Comparison of ENCODE assay signal across 8 cellular contexts in genomic region chr5:38556115-38556598, GRCh38. TPM values are rescaled to one million over a fixed set of nuclear protein-coding genes. Genes with fewer than 3 reads are reported as not detected.
DNase-seq lines count a peak whose midpoint lies in the region; ATAC-seq, FAIRE-seq and TF ChIP-seq lines count a peak whose summit lies in the region.

No MANE protein-coding gene starts in this region.

- no peak overlapping the region for H3K27ac Mint-ChIP-seq in CD4-positive, alpha-beta memory T cell
- H3K27ac Mint-ChIP-seq in activated naive CD8-positive, alpha-beta T cell = no peak overlapping the region
- H3K27ac Mint-ChIP-seq in stimulated activated naive B cell treated with anti-CD40 and anti-IgM and Interleukin-4, amounts not matched to agents 10 μg/mL and 1 μg/mL and 100 μg/mL, for 72 hours = no peak overlapping the region

- peaks cover 44 to 52% of the 10 kb centered on the region in 2 donors for H3K27me3 Mint-ChIP-seq in CD4-positive, alpha-beta memory T cell
- peaks cover 52% of the 10 kb centered on the region for H3K27me3 Mint-ChIP-seq in activated naive CD8-positive, alpha-beta T cell
- peaks cover 44 to 56% of the 10 kb centered on the region in 2 donors for H3K27me3 Mint-ChIP-seq in stimulated activated naive B cell treated with anti-CD40 and anti-IgM and Interleukin-4, amounts not matched to agents 10 μg/mL and 1 μg/mL and 100 μg/mL, for 72 hours

- peak overlapping the region in 4 of 8 donors; percentile 77 to 91 (median 86) for H3K4me3 Mint-ChIP-seq in CD4-positive, alpha-beta memory T cell
- peak overlapping the region; percentile 90 for H3K4me3 Mint-ChIP-seq in activated naive CD8-positive, alpha-beta T cell
- H3K4me3 Mint-ChIP-seq in stimulated activated naive B cell treated with anti-CD40 and anti-IgM and Interleukin-4, amounts not matched to agents 10 μg/mL and 1 μg/mL and 100 μg/mL, for 72 hours = peak overlapping the region; percentile 46 to 71

- POLR2A ChIA-PET in CD4-positive, alpha-beta memory T cell (lab: Charles Lee; ENCODE audit: partially characterized antibody) = no interaction called here

- no peak overlapping the region for H3K27ac ChIP-seq in CD4-positive, alpha-beta memory T cell (ENCODE audit: low read depth, low read length)

- H3K4me3 ChIP-seq in CD4-positive, alpha-beta memory T cell (ENCODE audit: low read length in 2 of 2) = no peak overlapping the region
- H3K4me3 ChIP-seq in iPS-11a (ENCODE audit: low read depth, low read length) = peak overlapping the region; percentile 79

- peak in 3 of 5 donors; percentile 14 to 39 (median 17) for DNase-seq in CD4-positive, alpha-beta memory T cell
- DNase-seq in stimulated activated naive B cell treated with anti-CD40 and anti-IgM and Interleukin-4, amounts not matched to agents 10 μg/mL and 1 μg/mL and 100 μg/mL, for 72 hours = no peak
- DNase-seq in NOMO-1 treated with DMSO at 0.1 percent for 48 hours (lab: John Stamatoyannopoulos, UW; ENCODE audit: unreplicated experiment) (no peak), D721Med (ENCODE audit: insufficient read length, low spot score) (no peak)

- peak; percentile 41 for ATAC-seq in HG03039 (IDR thresholded peaks at IDR 0.05; ENCODE audit: unreplicated experiment)
- ATAC-seq in stimulated activated naive B cell treated with anti-CD40 and anti-IgM and Interleukin-4, amounts not matched to agents 10 μg/mL and 1 μg/mL and 100 μg/mL, for 72 hours (replicated peaks) = peak in 1 of 2 donors; percentile 67
- ATAC-seq in HG03439 (IDR thresholded peaks at IDR 0.05; ENCODE audit: unreplicated experiment) = no peak

- CTCF ChIA-PET in CD4-positive, alpha-beta memory T cell (lab: Charles Lee; ENCODE audit: partially characterized antibody) = no interaction called here

- H3K9me3 Mint-ChIP-seq in CD4-positive, alpha-beta memory T cell = peaks cover 0 to 2% (median 0%) of the 10 kb centered on the region in 8 donors
- H3K9me3 Mint-ChIP-seq in activated naive CD8-positive, alpha-beta T cell (ENCODE audit: low read depth) = no peaks in the 10 kb centered on the region
- no peaks in the 10 kb centered on the region for H3K9me3 Mint-ChIP-seq in stimulated activated naive B cell treated with anti-CD40 and anti-IgM and Interleukin-4, amounts not matched to agents 10 μg/mL and 1 μg/mL and 100 μg/mL, for 72 hours

- H3K9me3 ChIP-seq in CD4-positive, alpha-beta memory T cell (ENCODE audit: control insufficient read depth in 1 of 2, low read length in 2 of 2) = no peaks in the 10 kb centered on the region

- peaks cover 14% of the 10 kb centered on the region for H3K4me1 ChIP-seq in CD4-positive, alpha-beta memory T cell (ENCODE audit: insufficient read depth, low read length)

- no peak for TF ChIP-seq CTCF in D721Med (IDR thresholded peaks at IDR 0.05; ENCODE audit: insufficient read depth, missing control alignments)

- H3K27me3 ChIP-seq in CD4-positive, alpha-beta memory T cell (ENCODE audit: insufficient read depth, low read length) = peaks cover 19% of the 10 kb centered on the region

- no peaks in the 10 kb centered on the region for H3K36me3 ChIP-seq in CD4-positive, alpha-beta memory T cell (ENCODE audit: insufficient read depth, low read length)

- H3K4me1 Mint-ChIP-seq in CD4-positive, alpha-beta memory T cell = peaks cover 5 to 19% (median 12%) of the 10 kb centered on the region in 4 donors
- H3K4me1 Mint-ChIP-seq in activated naive CD8-positive, alpha-beta T cell (ENCODE audit: low read depth) = peaks cover 11% of the 10 kb centered on the region
- H3K4me1 Mint-ChIP-seq in stimulated activated naive B cell treated with anti-CD40 and anti-IgM and Interleukin-4, amounts not matched to agents 10 μg/mL and 1 μg/mL and 100 μg/mL, for 72 hours = peaks cover 6 to 11% of the 10 kb centered on the region in 2 donors

- H3K36me3 Mint-ChIP-seq in CD4-positive, alpha-beta memory T cell = peaks cover 0 to 2% of the 10 kb centered on the region in 2 donors
- no peaks in the 10 kb centered on the region for H3K36me3 Mint-ChIP-seq in activated naive CD8-positive, alpha-beta T cell
- no peaks in the 10 kb centered on the region for H3K36me3 Mint-ChIP-seq in stimulated activated naive B cell treated with anti-CD40 and anti-IgM and Interleukin-4, amounts not matched to agents 10 μg/mL and 1 μg/mL and 100 μg/mL, for 72 hours

- intact Hi-C loops in CD4-positive, alpha-beta memory T cell (cut with micrococcal nuclease) = no loop called here

- no peak for FAIRE-seq in D721Med (lab: Jason Lieb, UNC)

RNA-seq across cellular contexts. Expression of gene LIFR, which starts 0.3 kb away (rescaled TPM):
- total RNA-seq in CD4-positive, alpha-beta memory T cell = under 1 TPM; 0.23 to 0.42 TPM
- polyA plus RNA-seq in CD4-positive, alpha-beta memory T cell = not detected

Comparison
In these comparisons a context has a peak if more than half of its experiments do, and no peak if none do; other contexts are left out.
1. DNase-seq: peak in CD4-positive, alpha-beta memory T cell (3 of 5); none in stimulated activated naive B cell treated with anti-CD40 and anti-IgM and Interleukin-4, amounts not matched to agents 10 μg/mL and 1 μg/mL and 100 μg/mL, for 72 hours (single experiment), NOMO-1 treated with DMSO at 0.1 percent for 48 hours (single experiment) and D721Med (single experiment).